In the genomic region with DNA sequence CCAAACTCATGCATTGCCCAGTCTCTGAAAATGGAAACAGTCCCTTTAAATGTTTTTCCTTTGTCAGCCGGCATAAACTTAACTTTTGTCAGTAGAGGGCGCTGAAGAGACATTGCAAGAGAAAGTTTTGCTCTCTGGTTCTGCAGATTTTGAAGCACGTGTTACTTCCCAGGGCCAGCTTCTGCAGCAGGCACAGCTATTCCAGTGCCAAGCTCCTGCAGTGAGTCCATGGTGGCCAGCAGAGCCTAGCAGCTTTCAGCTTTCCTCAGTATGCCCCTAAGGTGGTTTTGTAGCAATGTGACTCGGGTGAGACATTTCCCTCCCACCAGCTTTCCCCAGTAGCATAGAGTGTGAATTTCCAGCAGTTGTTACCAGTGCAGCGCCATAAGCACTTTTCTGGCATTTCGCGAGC, we compare ENCODE assay signal across 9 cellular contexts. TPM values are rescaled to one million over a fixed set of nuclear protein-coding genes. Genes with fewer than 3 reads are reported as not detected.
DNase-seq lines count a peak whose midpoint lies in the region; ATAC-seq and TF ChIP-seq lines count a peak whose summit lies in the region.
"Had no signal": no experiment of that assay in that cellular context is flagged by ENCODE, and none has a peak within 500 bp of the region (broad histone marks: within the 10 kb centered on the region; RNA-seq: fewer than 3 reads in every experiment).

No MANE protein-coding gene starts in this region.

- CTCF ChIA-PET in Calu3 (lab: Charles Lee) = interaction anchor here (0.7 to 1.0 kb wide), 4 partner anchors 57 to 490 kb away, joined by 3 to 4 read pairs (median 4); no protein-coding TSS in a partner anchor
- CTCF ChIA-PET in activated CD8-positive, alpha-beta memory T cell treated with anti-CD3 and anti-CD28 coated beads, Interleukin-2, amount 10 ng/mL, durations not matched to agents 7 days and 5 days (lab: Charles Lee) = interaction anchor here (0.7 to 2.4 kb wide), 23 partner anchors 8 to 614 kb away, joined by 3 to 29 read pairs (median 4); no protein-coding TSS in a partner anchor

- no TSS peak for BruUV-seq in Calu3 (replicated peaks; lab: Mats Ljungman, UMichigan)

- TF ChIP-seq CTCF in Calu3 (IDR thresholded peaks at IDR 0.05; ENCODE audit: unreplicated experiment) = peak; percentile 83
- TF ChIP-seq CTCF in HL-60 (IDR thresholded peaks at IDR 0.05; ENCODE audit: insufficient read depth, low read length) = peak; percentile 69
- peak; percentile 76 for TF ChIP-seq CTCF in natural killer cell (IDR thresholded peaks at IDR 0.05)

- H3K4me3 ChIP-seq in HL-60 (replicated peaks; ENCODE audit: insufficient read depth, low read length) = no peak overlapping the region

- H3K27me3 ChIP-seq in HL-60 (ENCODE audit: insufficient read depth, poor library complexity, severe bottlenecking) = no peaks in the 10 kb centered on the region

- H3K9me3 Mint-ChIP-seq in Calu3 (ENCODE audit: low read depth, unreplicated experiment) = no peaks in the 10 kb centered on the region
- no peaks in the 10 kb centered on the region for H3K9me3 Mint-ChIP-seq in activated CD8-positive, alpha-beta memory T cell treated with anti-CD3 and anti-CD28 coated beads, Interleukin-2, amount 10 ng/mL, durations not matched to agents 7 days and 5 days (ENCODE audit: low read depth)
- H3K9me3 Mint-ChIP-seq in natural killer cell = no peaks in the 10 kb centered on the region
- H3K9me3 Mint-ChIP-seq: dendritic cell treated with granulocyte-macrophage colony-stimulating factor and Interleukin-4, amounts not matched to agents 40 ng/mL and 50 ng/mL, for 4 days had no signal

- peaks cover 30% of the 10 kb centered on the region for H3K4me1 Mint-ChIP-seq in Calu3 (ENCODE audit: low read depth, unreplicated experiment)
- H3K4me1 Mint-ChIP-seq in activated CD8-positive, alpha-beta memory T cell treated with anti-CD3 and anti-CD28 coated beads, Interleukin-2, amount 10 ng/mL, durations not matched to agents 7 days and 5 days = peaks cover 34% of the 10 kb centered on the region
- H3K4me1 Mint-ChIP-seq in natural killer cell = peaks cover 31 to 40% of the 10 kb centered on the region in 2 donors

- intact Hi-C loops in Calu3 (cut with micrococcal nuclease; ENCODE audit: unreplicated experiment) (loop anchor here (1.0 kb wide), 1 partner anchor 59 kb away; no protein-coding TSS in a partner anchor), natural killer cell (cut with micrococcal nuclease) (loop anchor here (1.0 to 10.0 kb wide), 3 partner anchors 32 to 473 kb away; a partner anchor contains a TSS)

- peak; percentile 67 for DNase-seq in Calu3
- peak; percentile 25 to 62 for DNase-seq in HL-60 (ENCODE audit: low read depth in 1 of 2, low spot score in 1 of 2)
- peak; percentile 26 for DNase-seq in NOMO-1 treated with dmso at 0.1 percent for 144 hours (lab: John Stamatoyannopoulos, UW; ENCODE audit: unreplicated experiment)
- DNase-seq in activated CD8-positive, alpha-beta memory T cell treated with anti-CD3 and anti-CD28 coated beads, Interleukin-2, amount 10 ng/mL, durations not matched to agents 7 days and 5 days = peak; percentile 78
- DNase-seq in natural killer cell = peak; percentile 20
- DNase-seq in superior temporal gyrus (ENCODE audit: extremely low spot score) = peak; percentile 96

- ATAC-seq in GM19468 (IDR thresholded peaks at IDR 0.05; ENCODE audit: extremely low read depth, unreplicated experiment) (peak; percentile 51), esophagus mucosa (peak; percentile 73), natural killer cell (peak; percentile 75 to 88 (median 83))
- ATAC-seq in activated CD8-positive, alpha-beta memory T cell treated with anti-CD3 and anti-CD28 coated beads, Interleukin-2, amount 10 ng/mL, durations not matched to agents 7 days and 5 days = peak; percentile 54

- H3K36me3 Mint-ChIP-seq in Calu3 (ENCODE audit: insufficient read depth, unreplicated experiment) (peaks cover 9% of the 10 kb centered on the region), natural killer cell (no peaks in the 10 kb centered on the region)
- peaks cover 21% of the 10 kb centered on the region for H3K36me3 Mint-ChIP-seq in activated CD8-positive, alpha-beta memory T cell treated with anti-CD3 and anti-CD28 coated beads, Interleukin-2, amount 10 ng/mL, durations not matched to agents 7 days and 5 days

- no peaks in the 10 kb centered on the region for H3K27me3 Mint-ChIP-seq in Calu3 (ENCODE audit: unreplicated experiment)
- peaks cover 15% of the 10 kb centered on the region for H3K27me3 Mint-ChIP-seq in activated CD8-positive, alpha-beta memory T cell treated with anti-CD3 and anti-CD28 coated beads, Interleukin-2, amount 10 ng/mL, durations not matched to agents 7 days and 5 days
- H3K27me3 Mint-ChIP-seq in natural killer cell (ENCODE audit: low read depth in 2 of 2) = no peaks in the 10 kb centered on the region
- H3K27me3 Mint-ChIP-seq: dendritic cell treated with granulocyte-macrophage colony-stimulating factor and Interleukin-4, amounts not matched to agents 40 ng/mL and 50 ng/mL, for 4 days had no signal

- H3K27ac Mint-ChIP-seq in Calu3 (ENCODE audit: unreplicated experiment) (no peak overlapping the region), natural killer cell (no peak overlapping the region)
- peak overlapping the region; percentile 70 for H3K27ac Mint-ChIP-seq in activated CD8-positive, alpha-beta memory T cell treated with anti-CD3 and anti-CD28 coated beads, Interleukin-2, amount 10 ng/mL, durations not matched to agents 7 days and 5 days
- H3K27ac Mint-ChIP-seq: dendritic cell treated with granulocyte-macrophage colony-stimulating factor and Interleukin-4, amounts not matched to agents 40 ng/mL and 50 ng/mL, for 4 days had no signal

- no peak overlapping the region for H3K27ac ChIP-seq in HL-60 (replicated peaks)

- H3K4me3 Mint-ChIP-seq in Calu3 (ENCODE audit: low read depth, unreplicated experiment) = no peak overlapping the region
- H3K4me3 Mint-ChIP-seq in activated CD8-positive, alpha-beta memory T cell treated with anti-CD3 and anti-CD28 coated beads, Interleukin-2, amount 10 ng/mL, durations not matched to agents 7 days and 5 days = no peak overlapping the region
- no peak overlapping the region for H3K4me3 Mint-ChIP-seq in natural killer cell
- H3K4me3 Mint-ChIP-seq: dendritic cell treated with granulocyte-macrophage colony-stimulating factor and Interleukin-4, amounts not matched to agents 40 ng/mL and 50 ng/mL, for 4 days had no signal

RNA-seq across cellular contexts. Expression of a gene that starts 2.6 kb away (rescaled TPM):
- 82.0 and 230 TPM in 2 replicates for total RNA-seq in Calu3 (2022)
- total RNA-seq in activated CD8-positive, alpha-beta memory T cell treated with anti-CD3 and anti-CD28 coated beads, Interleukin-2, amount 10 ng/mL, durations not matched to agents 7 days and 5 days = 100 to 1,000 TPM; 158 to 443 TPM
- 0.88 TPM for total RNA-seq in esophagus mucosa
- total RNA-seq in natural killer cell = 10 to 100 TPM in 1 of 3 donors, 1 to 10 TPM in 2; 5.2 to 12.6 (median 6.7) TPM

RNA-seq across cellular contexts. Expression of a gene that starts 32.0 kb away (rescaled TPM):
- total RNA-seq in Calu3 (2022) (125 and 259 TPM in 2 replicates), esophagus mucosa (10.7 TPM), natural killer cell (10 to 100 TPM; 34.6 to 60.2 (median 35.5) TPM)
- total RNA-seq in activated CD8-positive, alpha-beta memory T cell treated with anti-CD3 and anti-CD28 coated beads, Interleukin-2, amount 10 ng/mL, durations not matched to agents 7 days and 5 days = 100 to 1,000 TPM; 155 to 367 TPM

Comparison
In these comparisons a context has a peak if more than half of its experiments do, and no peak if none do; other contexts are left out.
1. DNase-seq: peak in every context shown above with its lines; median percentile 96 in superior temporal gyrus; 78 in activated CD8-positive, alpha-beta memory T cell treated with anti-CD3 and anti-CD28 coated beads, Interleukin-2, amount 10 ng/mL, durations not matched to agents 7 days and 5 days; 67 in Calu3; 44 in HL-60; 26 in NOMO-1 treated with dmso at 0.1 percent for 144 hours; 20 in natural killer cell.